9 cellular contexts compared by ENCODE assay signal in genomic region chr18:74083071-74083954, GRCh38.
DNase-seq lines count a peak whose midpoint lies in the region; ATAC-seq lines count a peak whose summit lies in the region.
"Had no signal": no experiment of that assay in that cellular context is flagged by ENCODE, and none has a peak within 500 bp of the region (broad histone marks: within the 10 kb centered on the region; RNA-seq: fewer than 3 reads in every experiment).

No MANE protein-coding gene starts in this region.

- peak; percentile 51 for DNase-seq in activated CD4-positive, alpha-beta T cell treated with anti-CD3 and anti-CD28 coated beads for 48 hours
- DNase-seq in activated CD4-positive, alpha-beta T cell treated with anti-CD3 and anti-CD28 coated beads, Interleukin-2, amount 50 U/mL, for 1 hour = no peak
- DNase-seq in SHP77 treated with DMSO at 0.1 percent for 48 hours (lab: John Stamatoyannopoulos, UW) (peak; percentile 49), dermis blood vessel endothelial cell (peak; percentile 5), NCI-H446 treated with DMSO at 0.1 percent for 48 hours (lab: John Stamatoyannopoulos, UW) (no peak), OCI-M1 (lab: John Stamatoyannopoulos, UW) (no peak)
- no peak for DNase-seq in stimulated activated effector memory CD8-positive, alpha-beta T cell treated with anti-CD3 and anti-CD28 coated beads, Interleukin-12 subunit alpha, Interleukin-12 subunit beta, amount 100 ng/mL, for 72 hours (ENCODE audit: low spot score in 2 of 2)
- DNase-seq: psoas muscle had no signal

- peak overlapping the region; percentile 27 for H3K4me3 Mint-ChIP-seq in stimulated activated effector memory CD8-positive, alpha-beta T cell treated with anti-CD3 and anti-CD28 coated beads, Interleukin-12 subunit alpha, Interleukin-12 subunit beta, amount 100 ng/mL, for 72 hours

- peaks cover 6% of the 10 kb centered on the region for H3K36me3 Mint-ChIP-seq in stimulated activated effector memory CD8-positive, alpha-beta T cell treated with anti-CD3 and anti-CD28 coated beads, Interleukin-12 subunit alpha, Interleukin-12 subunit beta, amount 100 ng/mL, for 72 hours

- H3K4me1 Mint-ChIP-seq in stimulated activated effector memory CD8-positive, alpha-beta T cell treated with anti-CD3 and anti-CD28 coated beads, Interleukin-12 subunit alpha, Interleukin-12 subunit beta, amount 100 ng/mL, for 72 hours = peaks cover 15% of the 10 kb centered on the region

- no peaks in the 10 kb centered on the region for H3K9me3 Mint-ChIP-seq in stimulated activated effector memory CD8-positive, alpha-beta T cell treated with anti-CD3 and anti-CD28 coated beads, Interleukin-12 subunit alpha, Interleukin-12 subunit beta, amount 100 ng/mL, for 72 hours

- ATAC-seq in stimulated activated effector memory CD8-positive, alpha-beta T cell treated with anti-CD3 and anti-CD28 coated beads, Interleukin-12 subunit alpha, Interleukin-12 subunit beta, amount 100 ng/mL, for 72 hours = peak; percentile 54
- no peak for ATAC-seq in GM21529 (IDR thresholded peaks at IDR 0.05; ENCODE audit: unreplicated experiment)
- ATAC-seq: psoas muscle had no signal

- peak overlapping the region; percentile 46 for H3K27ac Mint-ChIP-seq in stimulated activated effector memory CD8-positive, alpha-beta T cell treated with anti-CD3 and anti-CD28 coated beads, Interleukin-12 subunit alpha, Interleukin-12 subunit beta, amount 100 ng/mL, for 72 hours

Comparison
In these comparisons a context has a peak if more than half of its experiments do, and no peak if none do; other contexts are left out.
1. DNase-seq: peak in activated CD4-positive, alpha-beta T cell treated with anti-CD3 and anti-CD28 coated beads for 48 hours (single experiment), SHP77 treated with DMSO at 0.1 percent for 48 hours (single experiment) and dermis blood vessel endothelial cell (single experiment); none in activated CD4-positive, alpha-beta T cell treated with anti-CD3 and anti-CD28 coated beads, Interleukin-2, amount 50 U/mL, for 1 hour (single experiment), stimulated activated effector memory CD8-positive, alpha-beta T cell treated with anti-CD3 and anti-CD28 coated beads, Interleukin-12 subunit alpha, Interleukin-12 subunit beta, amount 100 ng/mL, for 72 hours (0 of 2), NCI-H446 treated with DMSO at 0.1 percent for 48 hours (single experiment) and OCI-M1 (single experiment).